In the genomic region with DNA sequence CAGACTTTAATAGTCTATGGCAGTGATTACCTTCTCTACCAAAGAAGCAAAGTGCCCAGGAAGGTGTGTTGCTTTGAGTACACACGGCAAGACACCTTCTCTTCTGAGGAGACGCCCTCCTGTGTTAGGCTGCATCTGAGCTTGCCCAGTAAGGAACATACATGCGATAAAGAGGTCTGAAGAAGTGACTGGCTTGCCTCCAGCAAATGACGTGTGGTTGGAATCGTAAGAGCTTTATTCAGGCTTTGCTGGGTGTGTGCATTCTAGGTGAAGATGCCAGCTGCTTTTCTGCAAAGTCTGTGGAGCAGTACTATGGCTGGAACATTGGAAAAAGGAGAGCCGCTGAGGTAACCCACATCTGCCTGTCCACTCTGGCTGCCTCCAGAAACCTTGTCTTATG, we compare ENCODE assay signal across 27 cellular contexts. TPM values are rescaled to one million over a fixed set of nuclear protein-coding genes. Genes with fewer than 3 reads are reported as not detected.
DNase-seq lines count a peak whose midpoint lies in the region; TF ChIP-seq lines count a peak whose summit lies in the region.
"Had no signal": no experiment of that assay in that cellular context is flagged by ENCODE, and none has a peak within 500 bp of the region (broad histone marks: within the 10 kb centered on the region; RNA-seq: fewer than 3 reads in every experiment).

No MANE protein-coding gene starts in this region.

- no peaks in the 10 kb centered on the region for H3K4me1 ChIP-seq in GM23248 (ENCODE audit: insufficient read depth)
- H3K4me1 ChIP-seq: psoas muscle, sigmoid colon had no signal

- H3F3A ChIP-seq in GM23248 (ENCODE audit: insufficient read depth) = no peaks in the 10 kb centered on the region

- in situ Hi-C loops in GM23248 (cut with MboI) = no loop called here

- no peaks in the 10 kb centered on the region for H3K9me3 ChIP-seq in GM23248 (ENCODE audit: low read depth)
- H3K9me3 ChIP-seq: psoas muscle, sigmoid colon, SK-N-SH, testis had no signal

- H3K27ac ChIP-seq in angular gyrus (ENCODE audit: low read depth, low read length) (peak overlapping the region; percentile 42), GM23248 (no peak overlapping the region)
- H3K27ac ChIP-seq: hepatocyte, KMS-11, psoas muscle, sigmoid colon, testis had no signal

- no peak overlapping the region for H3K4me3 ChIP-seq in fibroblast of pulmonary artery (replicated peaks; ENCODE audit: low read depth, low read length)
- H3K4me3 ChIP-seq in GM23248 = no peak overlapping the region
- H3K4me3 ChIP-seq: GM12878, GM23338, hepatocyte, psoas muscle, sigmoid colon, testis had no signal

- WGBS in GM23248 (ENCODE audit: low coverage in 1 of 2, low lambda C conversion rate in 2 of 2, missing lambda C conversion rate in 2 of 2), 2 experiments = 80 to 85% methylated on average over 6 of the region's 6 CpGs

- no peaks in the 10 kb centered on the region for H3K79me2 ChIP-seq in GM23248 (ENCODE audit: insufficient read depth)
- H3K79me2 ChIP-seq: hepatocyte had no signal

- no peak overlapping the region for H2AFZ ChIP-seq in GM23248
- H2AFZ ChIP-seq: GM23338, hepatocyte had no signal

- H3K9me2 ChIP-seq in GM23248 (ENCODE audit: insufficient read depth) = no peaks in the 10 kb centered on the region
- H3K9me2 ChIP-seq: SK-N-SH had no signal

- peaks cover 3% of the 10 kb centered on the region; the same call in 1 of the 2 replicates for H4K20me1 ChIP-seq in GM23248 (ENCODE audit: insufficient read depth)

- no peak overlapping the region for H3K9ac ChIP-seq in GM23248
- H3K9ac ChIP-seq: KMS-11, SK-N-SH had no signal

- TF ChIP-seq CTCF in fibroblast of pulmonary artery (IDR thresholded peaks at IDR 0.05; ENCODE audit: low read length, missing control alignments) = no peak

- H3K36me3 ChIP-seq in GM23248 (ENCODE audit: low read depth) = peaks cover 78% of the 10 kb centered on the region

- DNase-seq in NCI-H2171 treated with DMSO at 0.1 percent for 48 hours (lab: John Stamatoyannopoulos, UW) (peak; percentile 12), NCI-H2171 (lab: John Stamatoyannopoulos, UW) (no peak), fibroblast of pulmonary artery (ENCODE audit: low read depth) (peak; percentile 42), superior temporal gyrus (ENCODE audit: extremely low spot score) (peak; percentile 73), RKO (ENCODE audit: low spot score) (no peak), GM23248 (no peak), NCI-H748 treated with DMSO at 0.1 percent for 48 hours (lab: John Stamatoyannopoulos, UW) (no peak)
- DNase-seq: activated CD4-positive, CD25-positive, alpha-beta regulatory T cell treated with anti-CD3 and anti-CD28 coated beads, Interleukin-2, amount 50 U/mL, for 72 hours; activated CD8-positive, alpha-beta memory T cell treated with anti-CD3 and anti-CD28 coated beads for 24 hours; activated gamma-delta T cell treated with Interleukin-2 at 50 U/mL for 16 hours; CD4-positive, CD25-positive, alpha-beta regulatory T cell; cortex of kidney; HFFc6; naive thymus-derived CD4-positive, alpha-beta T cell; NCI-H1436 treated with DMSO at 0.1 percent for 48 hours; NCI-H2227 treated with DMSO at 0.1 percent for 48 hours; nucleus accumbens; psoas muscle; sigmoid colon; SK-N-SH; stimulated activated CD4-positive, alpha-beta T cell treated with anti-CD3 and anti-CD28 coated beads, Interleukin-4, amount 100 ng/mL, for 4 hours; testis had no signal

- no peak overlapping the region for H3K4me2 ChIP-seq in GM23248 (ENCODE audit: unreplicated experiment)
- H3K4me2 ChIP-seq: GM23338, hepatocyte, KMS-11, SK-N-SH had no signal

- no peaks in the 10 kb centered on the region for H3K27me3 ChIP-seq in GM23248 (replicated peaks; ENCODE audit: insufficient read depth)
- H3K27me3 ChIP-seq: hepatocyte, sigmoid colon, testis had no signal

RNA-seq across cellular contexts. Expression of a gene that starts 22.4 kb away (rescaled TPM):
- total RNA-seq in GM23248 (2014; rRNA removed; shearing (Covaris generic)) = 2.5 and 5.5 TPM in 2 replicates
- 2.8 and 3.2 TPM in 2 replicates for polyA plus RNA-seq in GM23248 (2016; fragmentation: Nextera tagmentation; extraction: Ambion mirVana)
- polyA plus RNA-seq: naive thymus-derived CD4-positive, alpha-beta T cell had no signal

Comparison
In these comparisons a context has a peak if more than half of its experiments do, and no peak if none do; other contexts are left out.
1. DNase-seq: peak in NCI-H2171 treated with DMSO at 0.1 percent for 48 hours (single experiment), fibroblast of pulmonary artery (single experiment) and superior temporal gyrus (single experiment); none in NCI-H2171 (single experiment), RKO (single experiment), GM23248 (single experiment) and NCI-H748 treated with DMSO at 0.1 percent for 48 hours (single experiment).